ENCODE assay signal across 1 cellular context in genomic region chr14:22552827-22553076, GRCh38.
TF ChIP-seq lines count a peak whose summit lies in the region.

No MANE protein-coding gene starts in this region.

TF ChIP-seq in GM12878, 131 proteins besides CTCF, POLR2A, EP300 and RAD21:
- TF ChIP-seq ZNF207 (IDR thresholded peaks at IDR 0.05; ENCODE audit: borderline replicate concordance) (no peak), MTA3 (IDR thresholded peaks at IDR 0.05; ENCODE audit: borderline replicate concordance, low read length) (no peak), TARDBP (IDR thresholded peaks at IDR 0.05; ENCODE audit: borderline replicate concordance) (no peak), ESRRA (IDR thresholded peaks at IDR 0.05; ENCODE audit: low read length) (no peak), NR2F1 (conservative IDR thresholded peaks at IDR 0.05) (no peak), STAT1 (conservative IDR thresholded peaks at IDR 0.05) (no peak), YY1 (IDR thresholded peaks at IDR 0.05; ENCODE audit: low read depth, low read length) (no peak), NFXL1 (IDR thresholded peaks at IDR 0.05; ENCODE audit: borderline replicate concordance) (no peak), HDGF (IDR thresholded peaks at IDR 0.05) (no peak), JUND (IDR thresholded peaks at IDR 0.05; ENCODE audit: low read depth, low read length) (no peak), SP1 (IDR thresholded peaks at IDR 0.05; ENCODE audit: low read depth, low read length) (no peak), ZNF24 (IDR thresholded peaks at IDR 0.05) (no peak), SUPT20H (IDR thresholded peaks at IDR 0.05; ENCODE audit: borderline replicate concordance, control insufficient read depth, low read depth, low read length) (no peak), NFYA (IDR thresholded peaks at IDR 0.05; ENCODE audit: borderline replicate concordance, low read depth, low read length) (no peak), ZBED1 (IDR thresholded peaks at IDR 0.05; ENCODE audit: borderline replicate concordance) (no peak)
- TF ChIP-seq, protein P1, sequence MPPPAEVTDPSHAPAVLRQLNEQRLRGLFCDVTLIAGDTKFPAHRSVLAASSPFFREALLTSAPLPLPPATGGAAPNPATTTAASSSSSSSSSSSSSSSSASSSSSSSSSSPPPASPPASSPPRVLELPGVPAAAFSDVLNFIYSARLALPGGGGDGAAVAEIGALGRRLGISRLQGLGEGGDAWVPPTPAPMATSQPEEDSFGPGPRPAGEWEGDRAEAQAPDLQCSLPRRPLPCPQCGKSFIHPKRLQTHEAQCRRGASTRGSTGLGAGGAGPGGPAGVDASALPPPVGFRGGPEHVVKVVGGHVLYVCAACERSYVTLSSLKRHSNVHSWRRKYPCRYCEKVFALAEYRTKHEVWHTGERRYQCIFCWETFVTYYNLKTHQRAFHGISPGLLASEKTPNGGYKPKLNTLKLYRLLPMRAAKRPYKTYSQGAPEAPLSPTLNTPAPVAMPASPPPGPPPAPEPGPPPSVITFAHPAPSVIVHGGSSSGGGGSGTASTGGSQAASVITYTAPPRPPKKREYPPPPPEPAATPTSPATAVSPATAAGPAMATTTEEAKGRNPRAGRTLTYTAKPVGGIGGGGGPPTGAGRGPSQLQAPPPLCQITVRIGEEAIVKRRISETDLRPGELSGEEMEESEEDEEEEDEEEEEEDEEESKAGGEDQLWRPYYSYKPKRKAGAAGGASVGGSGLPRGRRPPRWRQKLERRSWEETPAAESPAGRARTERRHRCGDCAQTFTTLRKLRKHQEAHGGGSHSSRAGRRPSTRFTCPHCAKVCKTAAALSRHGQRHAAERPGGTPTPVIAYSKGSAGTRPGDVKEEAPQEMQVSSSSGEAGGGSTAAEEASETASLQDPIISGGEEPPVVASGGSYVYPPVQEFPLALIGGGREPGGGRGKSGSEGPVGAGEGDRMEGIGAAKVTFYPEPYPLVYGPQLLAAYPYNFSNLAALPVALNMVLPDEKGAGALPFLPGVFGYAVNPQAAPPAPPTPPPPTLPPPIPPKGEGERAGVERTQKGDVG (CRISPR knock-in tag; IDR thresholded peaks at IDR 0.05), result no peak
